23 cellular contexts compared by ENCODE assay signal in genomic region chr1:66393586-66394334, GRCh38.
A peak's percentile ranks its signal among the peaks of the same experiment; 100 is the strongest.
DNase-seq lines count a peak whose midpoint lies in the region; ATAC-seq and FAIRE-seq lines count a peak whose summit lies in the region.
"Had no signal": no experiment of that assay in that cellular context is flagged by ENCODE, and none has a peak within 500 bp of the region (broad histone marks: within the 10 kb centered on the region; RNA-seq: fewer than 3 reads in every experiment).

No MANE protein-coding gene starts in this region.

- peaks cover 57% of the 10 kb centered on the region for H3K4me1 Mint-ChIP-seq in stimulated activated memory B cell treated with anti-CD40 and anti-IgM and Interleukin-4, amounts not matched to agents 10 μg/mL and 1 μg/mL and 100 μg/mL, for 72 hours
- H3K4me1 Mint-ChIP-seq: nephron progenitor cell had no signal

- ATAC-seq in stimulated activated memory B cell treated with anti-CD40 and anti-IgM and Interleukin-4, amounts not matched to agents 10 μg/mL and 1 μg/mL and 100 μg/mL, for 72 hours = no peak
- ATAC-seq in GM18498 (IDR thresholded peaks at IDR 0.05; ENCODE audit: unreplicated experiment) = no peak
- ATAC-seq: activated naive CD8-positive, alpha-beta T cell treated with anti-CD3 and anti-CD28 coated beads, Interleukin-2, amount 50 U/mL, for 24 hours; psoas muscle had no signal

- DNase-seq in GM18507 (ENCODE audit: extremely low spot score, insufficient read length, low read depth) = no peak
- peak; percentile 59 to 62 for DNase-seq in NOMO-1 (lab: John Stamatoyannopoulos, UW; ENCODE audit: unreplicated experiment in 2 of 2)
- DNase-seq in UCSD-AML1 (lab: John Stamatoyannopoulos, UW; ENCODE audit: unreplicated experiment) = peak; percentile 46
- no peak for DNase-seq in HuH-7 (ENCODE audit: low spot score)
- DNase-seq in NCI-H1105 (lab: John Stamatoyannopoulos, UW) = no peak
- DNase-seq: activated CD4-positive, alpha-beta T cell treated with anti-CD3 and anti-CD28 coated beads for 4 hours; activated naive CD8-positive, alpha-beta T cell treated with anti-CD3 and anti-CD28 coated beads, Interleukin-2, amount 50 U/mL, for 24 hours; BE2C; cortex of kidney; HCEC 1CT; NCI-H1694 treated with DMSO at 0.1 percent for 48 hours; NCI-H345; nephron progenitor cell; Right ventricle myocardium superior; small intestine; stimulated activated CD4-positive, alpha-beta T cell treated with anti-CD3 and anti-CD28 coated beads, Interleukin-2, amount 100 ng/mL, for 48 hours; stomach had no signal

- H3K36me3 Mint-ChIP-seq in stimulated activated memory B cell treated with anti-CD40 and anti-IgM and Interleukin-4, amounts not matched to agents 10 μg/mL and 1 μg/mL and 100 μg/mL, for 72 hours = peaks cover 6% of the 10 kb centered on the region
- H3K36me3 Mint-ChIP-seq: type B pancreatic cell had no signal

- H3K27me3 Mint-ChIP-seq in stimulated activated memory B cell treated with anti-CD40 and anti-IgM and Interleukin-4, amounts not matched to agents 10 μg/mL and 1 μg/mL and 100 μg/mL, for 72 hours = no peaks in the 10 kb centered on the region

- peak overlapping the region; percentile 90 for H3K27ac Mint-ChIP-seq in stimulated activated memory B cell treated with anti-CD40 and anti-IgM and Interleukin-4, amounts not matched to agents 10 μg/mL and 1 μg/mL and 100 μg/mL, for 72 hours
- H3K27ac Mint-ChIP-seq: activated naive CD8-positive, alpha-beta T cell treated with anti-CD3 and anti-CD28 coated beads, Interleukin-2, amount 50 U/mL, for 24 hours; nephron progenitor cell; type B pancreatic cell had no signal

- FAIRE-seq in GM18507 (lab: Jason Lieb, UNC) = peak; percentile 56
- FAIRE-seq: D721Med, G401.6, small intestine had no signal

- no peak overlapping the region for H3K4me3 Mint-ChIP-seq in stimulated activated memory B cell treated with anti-CD40 and anti-IgM and Interleukin-4, amounts not matched to agents 10 μg/mL and 1 μg/mL and 100 μg/mL, for 72 hours
- H3K4me3 Mint-ChIP-seq: activated naive CD8-positive, alpha-beta T cell treated with anti-CD3 and anti-CD28 coated beads, Interleukin-2, amount 50 U/mL, for 24 hours; nephron progenitor cell; type B pancreatic cell had no signal

- H3K9me3 Mint-ChIP-seq in stimulated activated memory B cell treated with anti-CD40 and anti-IgM and Interleukin-4, amounts not matched to agents 10 μg/mL and 1 μg/mL and 100 μg/mL, for 72 hours = peaks cover 5% of the 10 kb centered on the region
- H3K9me3 Mint-ChIP-seq: type B pancreatic cell had no signal

Comparison
In these comparisons a context has a peak if more than half of its experiments do, and no peak if none do; other contexts are left out.
1. DNase-seq: peak in NOMO-1 (2 of 2) and UCSD-AML1 (single experiment); none in GM18507 (single experiment), HuH-7 (single experiment) and NCI-H1105 (single experiment).